8 cellular contexts compared by ENCODE assay signal in genomic region chr11:8719260-8720190, GRCh38. TPM values are rescaled to one million over a fixed set of nuclear protein-coding genes. Genes with fewer than 3 reads are reported as not detected.
DNase-seq lines count a peak whose midpoint lies in the region; ATAC-seq, FAIRE-seq and TF ChIP-seq lines count a peak whose summit lies in the region.

No MANE protein-coding gene starts in this region.

- no peaks in the 10 kb centered on the region for H4K20me1 ChIP-seq in HepG2 (ENCODE audit: insufficient read depth, low read length)

- H3K27me3 ChIP-seq in HepG2 (ENCODE audit: control insufficient read depth in 1 of 2, insufficient read depth in 2 of 2, low read length in 2 of 2) (no peaks in the 10 kb centered on the region), thymus (ENCODE audit: control insufficient read depth, insufficient read depth) (peaks cover 2% of the 10 kb centered on the region)

- DNase-seq in HS-27A (ENCODE audit: low read depth): peak; percentile 99
- DNase-seq in cerebellum (ENCODE audit: low spot score): peak; percentile 67
- DNase-seq in HepG2 (ENCODE audit: low spot score): peak; percentile 48
- no peak for DNase-seq in stimulated activated naive CD8-positive, alpha-beta T cell treated with anti-CD3 and anti-CD28 coated beads, Interleukin-15, amount 100 ng/mL, for 72 hours
- DNase-seq in SIG-M5 (lab: John Stamatoyannopoulos, UW): no peak
- no peak for DNase-seq in NCI-H2081 treated with DMSO at 0.1 percent for 48 hours (lab: John Stamatoyannopoulos, UW)

- TF ChIP-seq CTCF in HepG2 (CRISPR knock-in tag; IDR thresholded peaks at IDR 0.05): no peak

- H3K27me3 Mint-ChIP-seq in stimulated activated naive CD8-positive, alpha-beta T cell treated with anti-CD3 and anti-CD28 coated beads, Interleukin-15, amount 100 ng/mL, for 72 hours: peaks cover 42% of the 10 kb centered on the region

- WGBS in HepG2 (ENCODE audit: low lambda C conversion rate): 67% methylated on average over 7 of the region's 7 CpGs
- WGBS in thymus: 80% methylated on average over 7 of the region's 7 CpGs

- H3K9ac ChIP-seq in HepG2 (ENCODE audit: insufficient read depth, low read depth, low read length): no peak overlapping the region

- H3K9me3 ChIP-seq in HepG2 (ENCODE audit: low read length) (no peaks in the 10 kb centered on the region), thymus (ENCODE audit: control insufficient read depth) (no peaks in the 10 kb centered on the region)

- FAIRE-seq in HepG2 (lab: Jason Lieb, UNC): no peak

- H3K27ac ChIP-seq in HepG2 (ENCODE audit: extremely low read length, insufficient read depth, low read length) (peak overlapping the region; percentile 78), thymus (ENCODE audit: low read depth) (peak overlapping the region; percentile 46)

- no peaks in the 10 kb centered on the region for H3K79me2 ChIP-seq in HepG2 (ENCODE audit: insufficient read depth, low read length)

- H3K4me2 ChIP-seq in HepG2 (ENCODE audit: low read depth, low read length): no peak overlapping the region

- no peak for TF ChIP-seq EP300 in HepG2 (IDR thresholded peaks at IDR 0.05; ENCODE audit: low read depth in 2 of 2, low read length in 2 of 2)
- TF ChIP-seq EP300 in HepG2 (CRISPR knock-in tag; IDR thresholded peaks at IDR 0.05; ENCODE audit: borderline replicate concordance): no peak

- H3K4me1 ChIP-seq in HepG2 (ENCODE audit: insufficient read depth, low read length): peaks cover 84% of the 10 kb centered on the region
- no peaks in the 10 kb centered on the region for H3K4me1 ChIP-seq in thymus (ENCODE audit: control insufficient read depth, insufficient read depth, low read length)

- POLR2A ChIA-PET in HepG2 (lab: Yijun Ruan, JAX): interaction anchor here (0.9 to 5.5 kb wide), 4 partner anchors 20 to 91 kb away, joined by 3 to 35 read pairs (median 9); partner anchors contain the start of genes RPL27A and TRIM66

- TF ChIP-seq POLR2A in HepG2 (IDR thresholded peaks at IDR 0.05; ENCODE audit: insufficient read depth in 1 of 2, low read depth in 2 of 2, low read length in 2 of 2): no peak

- intact Hi-C loops in HepG2 (cut with micrococcal nuclease; ENCODE audit: unreplicated experiment): loop anchor here (2.0 kb wide), 1 partner anchor 19 kb away; no protein-coding TSS in a partner anchor

- no peak overlapping the region for H2AFZ ChIP-seq in HepG2 (ENCODE audit: low read length)

- ATAC-seq in HepG2 (no peak), HG03565 (IDR thresholded peaks at IDR 0.05; ENCODE audit: unreplicated experiment) (no peak)
- no peak for ATAC-seq in stimulated activated naive CD8-positive, alpha-beta T cell treated with anti-CD3 and anti-CD28 coated beads, Interleukin-15, amount 100 ng/mL, for 72 hours

- CTCF ChIA-PET in HepG2 (lab: Yijun Ruan, JAX; ENCODE audit: low intra/inter-chr PET ratio, low total read pairs): no interaction called here

- no peak overlapping the region for H3K4me3 Mint-ChIP-seq in stimulated activated naive CD8-positive, alpha-beta T cell treated with anti-CD3 and anti-CD28 coated beads, Interleukin-15, amount 100 ng/mL, for 72 hours

- H3K4me3 ChIP-seq in HepG2 (replicated peaks in 1 of 3; ENCODE audit: insufficient read depth in 1 of 3, low read depth in 2 of 3, low read length in 3 of 3) (no peak overlapping the region), thymus (ENCODE audit: low read length) (no peak overlapping the region)

- no TSS peak for BruUV-seq in HepG2 (replicated peaks; lab: Mats Ljungman, UMichigan)

- H3K9me3 Mint-ChIP-seq in stimulated activated naive CD8-positive, alpha-beta T cell treated with anti-CD3 and anti-CD28 coated beads, Interleukin-15, amount 100 ng/mL, for 72 hours: no peaks in the 10 kb centered on the region

- TF ChIP-seq RAD21 in HepG2 (CRISPR knock-in tag; IDR thresholded peaks at IDR 0.05): no peak

- in situ Hi-C loops in HepG2 (cut with HindIII; ENCODE audit: extremely low pct_ligation_motif_present, low pct_unique_long_range_greater_than_20kb): no loop called here

- peaks cover 16% of the 10 kb centered on the region for H3K4me1 Mint-ChIP-seq in stimulated activated naive CD8-positive, alpha-beta T cell treated with anti-CD3 and anti-CD28 coated beads, Interleukin-15, amount 100 ng/mL, for 72 hours

- H3K36me3 ChIP-seq in HepG2 (replicated peaks in 1 of 2; ENCODE audit: control insufficient read depth in 1 of 2, insufficient read depth in 2 of 2, low read length in 2 of 2) (no peaks in the 10 kb centered on the region), thymus (ENCODE audit: control insufficient read depth, insufficient read depth) (no peaks in the 10 kb centered on the region)

- no peak overlapping the region for H3K27ac Mint-ChIP-seq in stimulated activated naive CD8-positive, alpha-beta T cell treated with anti-CD3 and anti-CD28 coated beads, Interleukin-15, amount 100 ng/mL, for 72 hours

TF ChIP-seq in HepG2, 621 proteins besides CTCF, POLR2A, EP300 and RAD21:
- TF ChIP-seq ZNF75D (CRISPR knock-in tag; IDR thresholded peaks at IDR 0.05; ENCODE audit: borderline replicate concordance) (no peak), ETV6 (CRISPR knock-in tag; conservative IDR thresholded peaks at IDR 0.05) (no peak), TCF7 (IDR thresholded peaks at IDR 0.05; ENCODE audit: low read depth) (no peak), ZNF484 (CRISPR knock-in tag; IDR thresholded peaks at IDR 0.05; ENCODE audit: borderline replicate concordance, low read depth) (no peak), FOSL2 (CRISPR knock-in tag; IDR thresholded peaks at IDR 0.05) (peak; percentile 77)

RNA-seq across cellular contexts. Expression of gene RPL27A, which starts 36.9 kb away (rescaled TPM):
- total RNA-seq in cerebellum (430 TPM), HepG2 (2016; rRNA removed; fragmentation: Illumina TruSeq; extraction: Trizol) (2,153 and 2,707 TPM in 2 replicates)
- total RNA-seq in HepG2 (2016; cell fraction: cytosol; rRNA removed; fragmentation: Illumina TruSeq; extraction: Trizol; ENCODE audit: low read depth): 3,399 and 3,946 TPM in 2 replicates
- 2,233 and 2,738 TPM in 2 replicates for total RNA-seq in HepG2 (2016; cell fraction: insoluble cytoplasmic fraction; rRNA removed; fragmentation: Illumina TruSeq; extraction: Trizol)
- total RNA-seq in HepG2 (2016; cell fraction: membrane; rRNA removed; fragmentation: Illumina TruSeq; extraction: Trizol): 4,869 and 5,089 TPM in 2 replicates
- 939 and 964 TPM in 2 replicates for total RNA-seq in HepG2 (2016; cell fraction: nucleus; rRNA removed; fragmentation: Illumina TruSeq; extraction: Trizol)
- polyA plus RNA-seq in HepG2 (2011; rRNA removed) (1,417 and 1,531 TPM in 2 replicates), thymus (4,277 TPM)
- polyA plus RNA-seq in HepG2 (2011; cell fraction: cytosol; rRNA removed): 1,474 and 2,087 TPM in 2 replicates
- polyA plus RNA-seq in HepG2 (2011; cell fraction: nucleus; rRNA removed): 305 and 370 TPM in 2 replicates
- 1,992 and 2,004 TPM in 2 replicates for polyA plus RNA-seq in HepG2 (2012)
- 4,970 and 5,082 TPM in 2 replicates for polyA plus RNA-seq in HepG2 (2016; cell fraction: cytosol; fragmentation: Illumina TruSeq; extraction: Trizol; ENCODE audit: low read depth)
- 3,334 and 3,710 TPM in 2 replicates for polyA plus RNA-seq in HepG2 (2016; cell fraction: insoluble cytoplasmic fraction; fragmentation: Illumina TruSeq; extraction: Trizol; ENCODE audit: low read depth)
- polyA plus RNA-seq in HepG2 (2016; cell fraction: membrane; fragmentation: Illumina TruSeq; extraction: Trizol; ENCODE audit: low read depth): 5,948 and 6,204 TPM in 2 replicates
- polyA plus RNA-seq in HepG2 (2016; cell fraction: nucleus; fragmentation: Illumina TruSeq; extraction: Trizol; ENCODE audit: insufficient read depth, low read depth): 1,777 and 1,903 TPM in 2 replicates
- 284 and 635 TPM in 2 replicates for polyA minus RNA-seq in HepG2 (2011; rRNA and poly(A)+ RNA removed; ENCODE audit: low replicate concordance)
- 320 and 336 TPM in 2 replicates for polyA minus RNA-seq in HepG2 (2011; cell fraction: cytosol; rRNA and poly(A)+ RNA removed)
- polyA minus RNA-seq in HepG2 (2011; cell fraction: nucleus; rRNA and poly(A)+ RNA removed): 339 and 420 TPM in 2 replicates

RNA-seq across cellular contexts. Expression of gene TRIM66, which starts 37.1 kb away (rescaled TPM):
- 4.9 TPM for total RNA-seq in cerebellum
- 4.9 and 5.6 TPM in 2 replicates for total RNA-seq in HepG2 (2016; rRNA removed; fragmentation: Illumina TruSeq; extraction: Trizol)
- 1.4 and 2.4 TPM in 2 replicates for total RNA-seq in HepG2 (2016; cell fraction: cytosol; rRNA removed; fragmentation: Illumina TruSeq; extraction: Trizol; ENCODE audit: low read depth)
- total RNA-seq in HepG2 (2016; cell fraction: insoluble cytoplasmic fraction; rRNA removed; fragmentation: Illumina TruSeq; extraction: Trizol): 4.9 and 5.0 TPM in 2 replicates
- total RNA-seq in HepG2 (2016; cell fraction: membrane; rRNA removed; fragmentation: Illumina TruSeq; extraction: Trizol): 1.9 and 2.3 TPM in 2 replicates
- total RNA-seq in HepG2 (2016; cell fraction: nucleus; rRNA removed; fragmentation: Illumina TruSeq; extraction: Trizol): 19.3 and 22.0 TPM in 2 replicates
- 6.1 and 7.6 TPM in 2 replicates for polyA plus RNA-seq in HepG2 (2011; rRNA removed)
- 1.7 and 1.8 TPM in 2 replicates for polyA plus RNA-seq in HepG2 (2011; cell fraction: cytosol; rRNA removed)
- polyA plus RNA-seq in HepG2 (2011; cell fraction: nucleus; rRNA removed): 24.5 and 26.0 TPM in 2 replicates
- polyA plus RNA-seq in HepG2 (2012): 5.0 and 5.3 TPM in 2 replicates
- 0.43 and 0.66 TPM in 2 replicates for polyA plus RNA-seq in HepG2 (2016; cell fraction: cytosol; fragmentation: Illumina TruSeq; extraction: Trizol; ENCODE audit: low read depth)
- polyA plus RNA-seq in HepG2 (2016; cell fraction: insoluble cytoplasmic fraction; fragmentation: Illumina TruSeq; extraction: Trizol; ENCODE audit: low read depth): 2.1 and 3.1 TPM in 2 replicates
- 1.2 and 1.3 TPM in 2 replicates for polyA plus RNA-seq in HepG2 (2016; cell fraction: membrane; fragmentation: Illumina TruSeq; extraction: Trizol; ENCODE audit: low read depth)
- 18.3 and 20.6 TPM in 2 replicates for polyA plus RNA-seq in HepG2 (2016; cell fraction: nucleus; fragmentation: Illumina TruSeq; extraction: Trizol; ENCODE audit: insufficient read depth, low read depth)
- polyA minus RNA-seq in HepG2 (2011; rRNA and poly(A)+ RNA removed; ENCODE audit: low replicate concordance): 6.2 and 10.3 TPM in 2 replicates
- polyA minus RNA-seq in HepG2 (2011; cell fraction: cytosol; rRNA and poly(A)+ RNA removed): 1.2 and 2.4 TPM in 2 replicates
- 26.0 and 33.4 TPM in 2 replicates for polyA minus RNA-seq in HepG2 (2011; cell fraction: nucleus; rRNA and poly(A)+ RNA removed)
- 2.7 TPM for polyA plus RNA-seq in thymus

Comparison
In these comparisons a context has a peak if more than half of its experiments do, and no peak if none do; other contexts are left out.
1. DNase-seq: peak in HS-27A (single experiment), cerebellum (single experiment) and HepG2 (single experiment); none in stimulated activated naive CD8-positive, alpha-beta T cell treated with anti-CD3 and anti-CD28 coated beads, Interleukin-15, amount 100 ng/mL, for 72 hours (0 of 2), SIG-M5 (single experiment) and NCI-H2081 treated with DMSO at 0.1 percent for 48 hours (single experiment).